8 cellular contexts compared by ENCODE assay signal in genomic region chr9:15135167-15135792, GRCh38.
DNase-seq lines count a peak whose midpoint lies in the region; ATAC-seq and FAIRE-seq lines count a peak whose summit lies in the region.

No MANE protein-coding gene starts in this region.

- H3K36me3 ChIP-seq in CD8-positive, alpha-beta memory T cell (ENCODE audit: insufficient read depth, low read length) = no peaks in the 10 kb centered on the region

- no peaks in the 10 kb centered on the region for H3K36me3 Mint-ChIP-seq in CD8-positive, alpha-beta memory T cell

- FAIRE-seq in GM19239 (lab: Jason Lieb, UNC) = peak; percentile 85

- H3K27me3 Mint-ChIP-seq in CD8-positive, alpha-beta memory T cell = peaks cover 8% of the 10 kb centered on the region in 2 donors
- H3K27me3 Mint-ChIP-seq in stimulated activated naive CD8-positive, alpha-beta T cell treated with anti-CD3 and anti-CD28 coated beads, Interleukin-15, amount 100 ng/mL, for 72 hours = no peaks in the 10 kb centered on the region

- peak in 4 of 5 donors; percentile 5 to 52 (median 40) for DNase-seq in CD8-positive, alpha-beta memory T cell
- DNase-seq in GM19239 (ENCODE audit: insufficient read length, low spot score) (peak; percentile 25), NCI-H226 (peak; percentile 50), lung microvascular endothelial cell (ENCODE audit: low read depth in 2 of 2) (peak; percentile 69 to 81)
- peak; percentile 28 to 33 for DNase-seq in activated CD4-positive, alpha-beta T cell treated with anti-CD3 and anti-CD28 coated beads for 4 hours
- DNase-seq in effector CD8-positive, alpha-beta T cell (lab: John Stamatoyannopoulos, UW) = peak; percentile 4
- peak; percentile 40 to 41 for DNase-seq in stimulated activated naive CD8-positive, alpha-beta T cell treated with anti-CD3 and anti-CD28 coated beads, Interleukin-15, amount 100 ng/mL, for 72 hours

- no peaks in the 10 kb centered on the region for H3K27me3 ChIP-seq in CD8-positive, alpha-beta memory T cell (ENCODE audit: insufficient read depth, low read length, poor library complexity, severe bottlenecking)

- peaks cover 6% of the 10 kb centered on the region for H3K4me1 ChIP-seq in CD8-positive, alpha-beta memory T cell (ENCODE audit: insufficient read depth, low read length)

- POLR2A ChIA-PET in CD8-positive, alpha-beta memory T cell (lab: Charles Lee) = interaction anchor here (0.7 kb wide), 2 partner anchors 15 to 31 kb away, joined by 12 to 14 read pairs; no protein-coding TSS in a partner anchor

- H3K27ac ChIP-seq in CD8-positive, alpha-beta memory T cell (ENCODE audit: low read depth, low read length) = no peak overlapping the region

- peaks cover 5% of the 10 kb centered on the region in 3 donors for H3K4me1 Mint-ChIP-seq in CD8-positive, alpha-beta memory T cell
- H3K4me1 Mint-ChIP-seq in stimulated activated naive CD8-positive, alpha-beta T cell treated with anti-CD3 and anti-CD28 coated beads, Interleukin-15, amount 100 ng/mL, for 72 hours = peaks cover 7% of the 10 kb centered on the region

- CTCF ChIA-PET in CD8-positive, alpha-beta memory T cell (lab: Charles Lee) = interaction anchor here (0.6 to 2.3 kb wide), 11 partner anchors 8 to 39 kb away, joined by 3 to 10 read pairs (median 4); no protein-coding TSS in a partner anchor

- no peaks in the 10 kb centered on the region for H3K9me3 ChIP-seq in CD8-positive, alpha-beta memory T cell (ENCODE audit: low read length)

- H3K27ac Mint-ChIP-seq in CD8-positive, alpha-beta memory T cell = no peak overlapping the region
- H3K27ac Mint-ChIP-seq in stimulated activated naive CD8-positive, alpha-beta T cell treated with anti-CD3 and anti-CD28 coated beads, Interleukin-15, amount 100 ng/mL, for 72 hours = no peak overlapping the region

- no peaks in the 10 kb centered on the region for H3K9me3 Mint-ChIP-seq in CD8-positive, alpha-beta memory T cell
- H3K9me3 Mint-ChIP-seq in stimulated activated naive CD8-positive, alpha-beta T cell treated with anti-CD3 and anti-CD28 coated beads, Interleukin-15, amount 100 ng/mL, for 72 hours = no peaks in the 10 kb centered on the region

- no peak overlapping the region for H3K4me3 ChIP-seq in CD8-positive, alpha-beta memory T cell (ENCODE audit: low read length)

- H3K4me3 Mint-ChIP-seq in CD8-positive, alpha-beta memory T cell = no peak overlapping the region
- H3K4me3 Mint-ChIP-seq in stimulated activated naive CD8-positive, alpha-beta T cell treated with anti-CD3 and anti-CD28 coated beads, Interleukin-15, amount 100 ng/mL, for 72 hours = no peak overlapping the region

- ATAC-seq in HG03342 (IDR thresholded peaks at IDR 0.05; ENCODE audit: unreplicated experiment) = peak; percentile 84
- ATAC-seq in stimulated activated naive CD8-positive, alpha-beta T cell treated with anti-CD3 and anti-CD28 coated beads, Interleukin-15, amount 100 ng/mL, for 72 hours = peak; percentile 80

Comparison
In these comparisons a context has a peak if more than half of its experiments do, and no peak if none do; other contexts are left out.
1. DNase-seq: peak in every context shown above with its lines; median percentile 75 in lung microvascular endothelial cell; 50 in NCI-H226; 40 in stimulated activated naive CD8-positive, alpha-beta T cell treated with anti-CD3 and anti-CD28 coated beads, Interleukin-15, amount 100 ng/mL, for 72 hours; 40 in CD8-positive, alpha-beta memory T cell; 30 in activated CD4-positive, alpha-beta T cell treated with anti-CD3 and anti-CD28 coated beads for 4 hours; 25 in GM19239; 4 in effector CD8-positive, alpha-beta T cell.